8 cellular contexts compared by ENCODE assay signal in genomic region chr7:137953692-137954470, GRCh38. TPM values are rescaled to one million over a fixed set of nuclear protein-coding genes. Genes with fewer than 3 reads are reported as not detected.
DNase-seq lines count a peak whose midpoint lies in the region; ATAC-seq and TF ChIP-seq lines count a peak whose summit lies in the region.

No MANE protein-coding gene starts in this region.

- DNase-seq in Daoy (ENCODE audit: low read depth), result peak; percentile 74
- peak; percentile 60 for DNase-seq in LNCaP clone FGC (ENCODE audit: low read depth)
- no peak for DNase-seq in body of pancreas
- DNase-seq in lower lobe of right lung, result no peak
- DNase-seq in T-helper 2 cell treated with Interferon-gamma antibody and Interleukin-4, amounts not matched to agents 5 μg/mL and 100 μg/mL, for 36 hours (ENCODE audit: low spot score), result no peak
- DNase-seq in activated T-cell treated with anti-CD3 and anti-CD28 coated beads, Interleukin-2, amount 50 U/mL, for 1 hour, result no peak
- DNase-seq in cerebellar cortex (ENCODE audit: low spot score), result no peak

- no peaks in the 10 kb centered on the region for H3K27me3 ChIP-seq in body of pancreas
- H3K27me3 ChIP-seq in lower lobe of right lung (ENCODE audit: low read depth), result no peaks in the 10 kb centered on the region

- H3K27ac ChIP-seq in body of pancreas (peak overlapping the region; percentile 12 to 49 (median 23)), lower lobe of right lung (peak overlapping the region; percentile 15)

- no peak overlapping the region for H3K4me3 ChIP-seq in LNCaP clone FGC (ENCODE audit: low read depth, low read length)
- H3K4me3 ChIP-seq in body of pancreas, result no peak overlapping the region
- H3K4me3 ChIP-seq in lower lobe of right lung, result no peak overlapping the region

- no peaks in the 10 kb centered on the region for H3K27me3 Mint-ChIP-seq in T-helper 2 cell treated with Interferon-gamma antibody and Interleukin-4, amounts not matched to agents 5 μg/mL and 100 μg/mL, for 36 hours (ENCODE audit: low read depth)

- no peak overlapping the region for H3K4me3 Mint-ChIP-seq in T-helper 2 cell treated with Interferon-gamma antibody and Interleukin-4, amounts not matched to agents 5 μg/mL and 100 μg/mL, for 36 hours

- no peak for TF ChIP-seq POLR2A in body of pancreas (IDR thresholded peaks at IDR 0.05)

- WGBS in body of pancreas, 2 donors, result 15 to 27% methylated on average over 6 of the region's 6 CpGs

- H3K9me3 Mint-ChIP-seq in T-helper 2 cell treated with Interferon-gamma antibody and Interleukin-4, amounts not matched to agents 5 μg/mL and 100 μg/mL, for 36 hours, result no peaks in the 10 kb centered on the region

- intact Hi-C loops in body of pancreas (cut with DNase I), result no loop called here
- intact Hi-C loops in lower lobe of right lung (cut with DNase I), result no loop called here

- H3K36me3 ChIP-seq in body of pancreas (replicated peaks in 1 of 2; ENCODE audit: insufficient read depth in 1 of 2, low read depth in 2 of 2), result no peaks in the 10 kb centered on the region
- H3K36me3 ChIP-seq in lower lobe of right lung, result no peaks in the 10 kb centered on the region

- H3K36me3 Mint-ChIP-seq in T-helper 2 cell treated with Interferon-gamma antibody and Interleukin-4, amounts not matched to agents 5 μg/mL and 100 μg/mL, for 36 hours (ENCODE audit: low read depth), result peaks cover 15% of the 10 kb centered on the region

- ATAC-seq in body of pancreas (peak; percentile 41), lower lobe of right lung (peak; percentile 18 to 68), HG03457 (IDR thresholded peaks at IDR 0.05; ENCODE audit: unreplicated experiment) (no peak)

- TF ChIP-seq CTCF in LNCaP clone FGC (IDR thresholded peaks at IDR 0.05; ENCODE audit: control insufficient read depth, extremely low read depth, insufficient read depth) (no peak), body of pancreas (IDR thresholded peaks at IDR 0.05) (no peak), lower lobe of right lung (IDR thresholded peaks at IDR 0.05) (no peak)

- no peak overlapping the region for H3K27ac Mint-ChIP-seq in T-helper 2 cell treated with Interferon-gamma antibody and Interleukin-4, amounts not matched to agents 5 μg/mL and 100 μg/mL, for 36 hours

- H3K4me1 Mint-ChIP-seq in T-helper 2 cell treated with Interferon-gamma antibody and Interleukin-4, amounts not matched to agents 5 μg/mL and 100 μg/mL, for 36 hours (ENCODE audit: low read depth), result peaks cover 15% of the 10 kb centered on the region

- peaks cover 85% of the 10 kb centered on the region for H3K4me1 ChIP-seq in body of pancreas
- H3K4me1 ChIP-seq in lower lobe of right lung, result peaks cover 65% of the 10 kb centered on the region

- H3K9me3 ChIP-seq in body of pancreas, result no peaks in the 10 kb centered on the region
- H3K9me3 ChIP-seq in lower lobe of right lung, result no peaks in the 10 kb centered on the region

RNA-seq across cellular contexts. Expression of gene CREB3L2, which starts 48.0 kb away (rescaled TPM):
- 9.0 and 9.1 TPM in 2 replicates for total RNA-seq in Daoy (2014; rRNA removed; shearing (Covaris generic))
- total RNA-seq in body of pancreas, result 10 to 100 TPM; 21.3 to 28.0 TPM
- total RNA-seq in lower lobe of right lung, result 48.9 TPM

Comparison
In these comparisons a context has a peak if more than half of its experiments do, and no peak if none do; other contexts are left out.
1. DNase-seq: peak in Daoy (single experiment) and LNCaP clone FGC (single experiment); none in body of pancreas (0 of 4), lower lobe of right lung (single experiment), T-helper 2 cell treated with Interferon-gamma antibody and Interleukin-4, amounts not matched to agents 5 μg/mL and 100 μg/mL, for 36 hours (single experiment), activated T-cell treated with anti-CD3 and anti-CD28 coated beads, Interleukin-2, amount 50 U/mL, for 1 hour (single experiment) and cerebellar cortex (single experiment).